In the genomic region with DNA sequence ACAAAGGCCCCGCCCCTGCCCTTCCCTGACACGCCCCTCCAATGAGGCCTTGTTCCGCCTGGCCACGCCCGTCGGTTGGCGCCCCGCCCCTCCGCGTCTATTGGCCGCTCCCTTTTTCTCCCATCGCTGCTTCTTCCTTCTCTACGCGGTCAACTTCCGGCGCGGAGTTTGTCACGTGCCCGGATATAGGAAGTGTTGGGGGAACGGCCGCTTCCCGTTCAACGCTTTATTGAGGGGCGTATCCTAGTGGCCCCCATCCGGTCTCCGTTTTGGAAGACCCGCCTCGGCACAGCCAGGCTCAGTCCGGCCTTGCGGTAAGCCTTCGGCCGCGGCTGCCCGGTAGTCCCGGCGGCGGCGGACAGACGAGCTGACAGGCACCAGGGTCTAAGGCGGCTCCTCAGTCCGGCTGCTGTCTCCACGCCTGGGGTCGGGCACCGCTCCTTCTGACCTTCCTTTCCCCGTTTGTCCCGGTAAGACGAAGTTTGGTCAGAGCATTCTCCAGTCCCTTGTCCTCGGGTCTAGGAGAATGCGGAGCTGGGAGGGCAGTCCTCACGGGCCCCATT, we compare ENCODE assay signal across 8 cellular contexts. TPM values are rescaled to one million over a fixed set of nuclear protein-coding genes. Genes with fewer than 3 reads are reported as not detected.
DNase-seq lines count a peak whose midpoint lies in the region; ATAC-seq and TF ChIP-seq lines count a peak whose summit lies in the region.

A gene with protein sequence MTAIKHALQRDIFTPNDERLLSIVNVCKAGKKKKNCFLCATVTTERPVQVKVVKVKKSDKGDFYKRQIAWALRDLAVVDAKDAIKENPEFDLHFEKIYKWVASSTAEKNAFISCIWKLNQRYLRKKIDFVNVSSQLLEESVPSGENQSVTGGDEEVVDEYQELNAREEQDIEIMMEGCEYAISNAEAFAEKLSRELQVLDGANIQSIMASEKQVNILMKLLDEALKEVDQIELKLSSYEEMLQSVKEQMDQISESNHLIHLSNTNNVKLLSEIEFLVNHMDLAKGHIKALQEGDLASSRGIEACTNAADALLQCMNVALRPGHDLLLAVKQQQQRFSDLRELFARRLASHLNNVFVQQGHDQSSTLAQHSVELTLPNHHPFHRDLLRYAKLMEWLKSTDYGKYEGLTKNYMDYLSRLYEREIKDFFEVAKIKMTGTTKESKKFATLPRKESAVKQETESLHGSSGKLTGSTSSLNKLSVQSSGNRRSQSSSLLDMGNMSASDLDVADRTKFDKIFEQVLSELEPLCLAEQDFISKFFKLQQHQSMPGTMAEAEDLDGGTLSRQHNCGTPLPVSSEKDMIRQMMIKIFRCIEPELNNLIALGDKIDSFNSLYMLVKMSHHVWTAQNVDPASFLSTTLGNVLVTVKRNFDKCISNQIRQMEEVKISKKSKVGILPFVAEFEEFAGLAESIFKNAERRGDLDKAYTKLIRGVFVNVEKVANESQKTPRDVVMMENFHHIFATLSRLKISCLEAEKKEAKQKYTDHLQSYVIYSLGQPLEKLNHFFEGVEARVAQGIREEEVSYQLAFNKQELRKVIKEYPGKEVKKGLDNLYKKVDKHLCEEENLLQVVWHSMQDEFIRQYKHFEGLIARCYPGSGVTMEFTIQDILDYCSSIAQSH (plus strand): TSS at position 165 of the 563 bp plus-strand sequence. CDS start 4,676 bp downstream, outside the sequence.

- no peak for TF ChIP-seq CTCF in fibroblast of pulmonary artery (IDR thresholded peaks at IDR 0.05; ENCODE audit: low read length, missing control alignments)

- H3K4me3 Mint-ChIP-seq in natural killer cell treated with Interleukin-12 subunit alpha and Interleukin-12 subunit beta and Interleukin-15 and Interleukin-18, amount 100 ng/mL, for 72 hours: peak within 1 kb of the TSS; percentile 35

- H3K27ac Mint-ChIP-seq in natural killer cell treated with Interleukin-12 subunit alpha and Interleukin-12 subunit beta and Interleukin-15 and Interleukin-18, amount 100 ng/mL, for 72 hours: no peak within 1 kb of the TSS

- peak within 1 kb of the TSS; percentile 85 for H3K4me3 ChIP-seq in H7 (ENCODE audit: insufficient read depth, low read depth, low read length)
- H3K4me3 ChIP-seq in fibroblast of pulmonary artery (replicated peaks; ENCODE audit: low read depth, low read length): peak within 1 kb of the TSS; percentile 83

- H3K4me1 Mint-ChIP-seq in natural killer cell treated with Interleukin-12 subunit alpha and Interleukin-12 subunit beta and Interleukin-15 and Interleukin-18, amount 100 ng/mL, for 72 hours (ENCODE audit: low read depth in 2 of 2): peaks cover 14 to 22% of the 10 kb centered on the region in 2 donors

- H3K27me3 Mint-ChIP-seq in natural killer cell treated with Interleukin-12 subunit alpha and Interleukin-12 subunit beta and Interleukin-15 and Interleukin-18, amount 100 ng/mL, for 72 hours: peaks cover 0 to 2% of the 10 kb centered on the region in 2 donors

- no peaks in the 10 kb centered on the region for H3K9me3 Mint-ChIP-seq in natural killer cell treated with Interleukin-12 subunit alpha and Interleukin-12 subunit beta and Interleukin-15 and Interleukin-18, amount 100 ng/mL, for 72 hours

- DNase-seq in ELF-1 (ENCODE audit: low read depth, low spot score): peak; percentile 98
- peak; percentile 91 for DNase-seq in H7
- peak; percentile 94 for DNase-seq in M059J (ENCODE audit: low read depth)
- peak; percentile 99 for DNase-seq in SHP77 (lab: John Stamatoyannopoulos, UW)
- peak; percentile 96 for DNase-seq in activated effector memory CD4-positive, alpha-beta T cell treated with Interleukin-2 at 50 U/mL for 16 hours
- peak; percentile 96 for DNase-seq in fibroblast of pulmonary artery (ENCODE audit: low read depth)
- DNase-seq in natural killer cell treated with Interleukin-12 subunit alpha and Interleukin-12 subunit beta and Interleukin-15 and Interleukin-18, amount 100 ng/mL, for 72 hours (ENCODE audit: low spot score): peak; percentile 98
- DNase-seq in stimulated activated naive CD8-positive, alpha-beta T cell treated with anti-CD3 and anti-CD28 coated beads, Interleukin-15, Interleukin-2, amounts not matched to agents 100 U/mL and 50 U/mL, for 24 hours: peak; percentile 99

- H3K36me3 ChIP-seq in H7 (replicated peaks; ENCODE audit: control insufficient read depth, insufficient read depth, low read length): no peaks in the 10 kb centered on the region; the same call in 1 of the 2 replicates

- no peaks in the 10 kb centered on the region for H3K36me3 Mint-ChIP-seq in natural killer cell treated with Interleukin-12 subunit alpha and Interleukin-12 subunit beta and Interleukin-15 and Interleukin-18, amount 100 ng/mL, for 72 hours

- H3K27me3 ChIP-seq in H7 (ENCODE audit: control insufficient read depth, insufficient read depth, low read length): no peaks in the 10 kb centered on the region

- peak; percentile 99 for ATAC-seq in natural killer cell treated with Interleukin-12 subunit alpha and Interleukin-12 subunit beta and Interleukin-15 and Interleukin-18, amount 100 ng/mL, for 72 hours
- peak; percentile 97 for ATAC-seq in stimulated activated naive CD8-positive, alpha-beta T cell treated with anti-CD3 and anti-CD28 coated beads, Interleukin-15, Interleukin-2, amounts not matched to agents 100 U/mL and 50 U/mL, for 24 hours

RNA-seq across cellular contexts. Expression of the gene that starts here (rescaled TPM):
- total RNA-seq in H7 (2014; rRNA removed; shearing (Covaris generic)): 17.8 and 24.2 TPM in 2 replicates
- 13.8 and 31.5 TPM in 2 replicates for total RNA-seq in M059J (2014; rRNA removed; shearing (Covaris generic))
- total RNA-seq in natural killer cell treated with Interleukin-12 subunit alpha and Interleukin-12 subunit beta and Interleukin-15 and Interleukin-18, amount 100 ng/mL, for 72 hours: 10 to 100 TPM; 22.1 to 26.1 TPM

Comparison
In these comparisons a context has a peak if more than half of its experiments do, and no peak if none do; other contexts are left out.
1. Peak in every context shown above with its lines: DNase-seq, ATAC-seq and H3K4me3 ChIP-seq.